ENCODE assay signal across 8 cellular contexts in genomic region chr20:3405696-3406358, GRCh38. TPM values are rescaled to one million over a fixed set of nuclear protein-coding genes. Genes with fewer than 3 reads are reported as not detected.
DNase-seq lines count a peak whose midpoint lies in the region; ATAC-seq and TF ChIP-seq lines count a peak whose summit lies in the region.

No MANE protein-coding gene starts in this region.

- no peak overlapping the region for H2BK15ac ChIP-seq in mesendoderm (replicated peaks; ENCODE audit: low read depth)

- no peak for DNase-seq in activated naive CD8-positive, alpha-beta T cell treated with anti-CD3 and anti-CD28 coated beads for 36 hours
- DNase-seq in chondrocyte (ENCODE audit: low spot score), result no peak
- DNase-seq in mesendoderm, result no peak
- no peak for DNase-seq in upper lobe of right lung
- no peak for DNase-seq in activated naive CD4-positive, alpha-beta T cell treated with Interleukin-2 at 50 U/mL for 16 hours
- no peak for DNase-seq in lower leg skin (ENCODE audit: low spot score in 2 of 2)

- peaks cover 31% of the 10 kb centered on the region for H3K4me1 Mint-ChIP-seq in activated naive CD8-positive, alpha-beta T cell (ENCODE audit: low read depth)
- peaks cover 31% of the 10 kb centered on the region for H3K4me1 Mint-ChIP-seq in activated naive CD8-positive, alpha-beta T cell treated with anti-CD3 and anti-CD28 coated beads for 36 hours
- H3K4me1 Mint-ChIP-seq in chondrocyte (ENCODE audit: low read depth), result peaks cover 49% of the 10 kb centered on the region

- H3K23ac ChIP-seq in mesendoderm (ENCODE audit: low read length), result no peak overlapping the region

- peaks cover 8% of the 10 kb centered on the region for H3K79me1 ChIP-seq in mesendoderm (ENCODE audit: low read length)

- no CpG with 5 or more reads among the region's 3 CpGs for WGBS in mesendoderm (ENCODE audit: extremely low coverage, insufficient coverage, low lambda C conversion rate)
- 14 to 31% methylated on average over 3 of the region's 3 CpGs for whole genome bisulfite sequencing in lower leg skin, 2 donors

- H3K56ac ChIP-seq in mesendoderm (ENCODE audit: low read length), result no peak overlapping the region

- H3K27me3 ChIP-seq in mesendoderm (ENCODE audit: insufficient read depth, low read length, poor library complexity), result no peaks in the 10 kb centered on the region
- H3K27me3 ChIP-seq in upper lobe of right lung, result no peaks in the 10 kb centered on the region

- H2BK5ac ChIP-seq in mesendoderm (ENCODE audit: low read length), result no peak overlapping the region

- H3K27ac Mint-ChIP-seq in activated naive CD8-positive, alpha-beta T cell, result peak overlapping the region; percentile 52
- no peak overlapping the region for H3K27ac Mint-ChIP-seq in activated naive CD8-positive, alpha-beta T cell treated with anti-CD3 and anti-CD28 coated beads for 36 hours
- peak overlapping the region; percentile 89 for H3K27ac Mint-ChIP-seq in chondrocyte (ENCODE audit: unreplicated experiment)

- peaks cover 2% of the 10 kb centered on the region for H3K79me2 ChIP-seq in mesendoderm (ENCODE audit: control insufficient read depth, insufficient read depth, low read length)

- no peak overlapping the region for H2BK120ac ChIP-seq in mesendoderm (ENCODE audit: low read depth, low read length)

- peak overlapping the region; percentile 75 for H3K9ac ChIP-seq in mesendoderm (ENCODE audit: low read length)

- H3K36me3 Mint-ChIP-seq in activated naive CD8-positive, alpha-beta T cell, result no peaks in the 10 kb centered on the region
- peaks cover 1% of the 10 kb centered on the region for H3K36me3 Mint-ChIP-seq in activated naive CD8-positive, alpha-beta T cell treated with anti-CD3 and anti-CD28 coated beads for 36 hours
- no peaks in the 10 kb centered on the region for H3K36me3 Mint-ChIP-seq in chondrocyte (ENCODE audit: low read depth)

- no peak overlapping the region for H4K8ac ChIP-seq in mesendoderm (ENCODE audit: low read depth, low read length)

- no peaks in the 10 kb centered on the region for H3K36me3 ChIP-seq in mesendoderm (ENCODE audit: control insufficient read depth, insufficient read depth, low read length)
- H3K36me3 ChIP-seq in upper lobe of right lung, result no peaks in the 10 kb centered on the region

- no peak overlapping the region for H3K27ac ChIP-seq in mesendoderm (ENCODE audit: low read depth, low read length)
- peak overlapping the region; percentile 92 for H3K27ac ChIP-seq in upper lobe of right lung

- TF ChIP-seq CTCF in chondrocyte (IDR thresholded peaks at IDR 0.05), result no peak
- no peak for TF ChIP-seq CTCF in upper lobe of right lung (IDR thresholded peaks at IDR 0.05)
- TF ChIP-seq CTCF in lower leg skin (IDR thresholded peaks at IDR 0.05), result no peak

- no peak overlapping the region for H2AK5ac ChIP-seq in mesendoderm (ENCODE audit: low read length)

- ATAC-seq in upper lobe of right lung (no peak), GM18519 (IDR thresholded peaks at IDR 0.05; ENCODE audit: low FRiP score, unreplicated experiment) (no peak)

- H3K9me3 ChIP-seq in upper lobe of right lung, result no peaks in the 10 kb centered on the region

- H3K27me3 Mint-ChIP-seq in activated naive CD8-positive, alpha-beta T cell, result no peaks in the 10 kb centered on the region
- H3K27me3 Mint-ChIP-seq in activated naive CD8-positive, alpha-beta T cell treated with anti-CD3 and anti-CD28 coated beads for 36 hours, result peaks cover 4% of the 10 kb centered on the region
- H3K27me3 Mint-ChIP-seq in chondrocyte (ENCODE audit: low read depth), result no peaks in the 10 kb centered on the region

- no peaks in the 10 kb centered on the region for H3K9me3 Mint-ChIP-seq in activated naive CD8-positive, alpha-beta T cell (ENCODE audit: low read depth)
- H3K9me3 Mint-ChIP-seq in activated naive CD8-positive, alpha-beta T cell treated with anti-CD3 and anti-CD28 coated beads for 36 hours, result no peaks in the 10 kb centered on the region
- H3K9me3 Mint-ChIP-seq in chondrocyte (ENCODE audit: low read depth), result no peaks in the 10 kb centered on the region

- H3K4ac ChIP-seq in mesendoderm (ENCODE audit: low read depth, low read length), result no peak overlapping the region

- no peak overlapping the region for H3K18ac ChIP-seq in mesendoderm (ENCODE audit: low read length)

- peak overlapping the region; percentile 90 for H3K4me3 Mint-ChIP-seq in activated naive CD8-positive, alpha-beta T cell
- H3K4me3 Mint-ChIP-seq in activated naive CD8-positive, alpha-beta T cell treated with anti-CD3 and anti-CD28 coated beads for 36 hours, result no peak overlapping the region
- H3K4me3 Mint-ChIP-seq in chondrocyte (ENCODE audit: unreplicated experiment), result peak overlapping the region; percentile 86

- no peak for TF ChIP-seq POLR2A in lower leg skin (IDR thresholded peaks at IDR 0.05)

- no peak overlapping the region for H4K5ac ChIP-seq in mesendoderm (ENCODE audit: low read length)

- H3K4me3 ChIP-seq in mesendoderm (ENCODE audit: low read length) (no peak overlapping the region), upper lobe of right lung (peak overlapping the region; percentile 77), lower leg skin (ENCODE audit: low read depth, poor library complexity, severe bottlenecking) (no peak overlapping the region)

- intact Hi-C loops in upper lobe of right lung (cut with DNase I), result no loop called here
- intact Hi-C loops in lower leg skin (cut with DNase I; ENCODE audit: low total_unique reads), result no loop called here

- H3K4me1 ChIP-seq in mesendoderm (ENCODE audit: control insufficient read depth, low read depth, low read length) (no peaks in the 10 kb centered on the region), upper lobe of right lung (peaks cover 16% of the 10 kb centered on the region)

- H3K4me2 ChIP-seq in mesendoderm (ENCODE audit: low read length), result peak overlapping the region; percentile 85

RNA-seq across cellular contexts. Expression of gene DNAAF9, which starts 1.6 kb away (rescaled TPM):
- 1 to 10 TPM; 1.1 to 1.3 TPM for total RNA-seq in activated naive CD8-positive, alpha-beta T cell treated with anti-CD3 and anti-CD28 coated beads for 36 hours
- total RNA-seq in chondrocyte (14.8 to 17.8 TPM (median 16.8 TPM) in 3 replicates), upper lobe of right lung (24.8 TPM), lower leg skin (10 to 100 TPM in 1 of 4 donors, 1 to 10 TPM in 3; 7.1 to 11.5 (median 8.4) TPM)
- 2.3 TPM for polyA plus RNA-seq in mesendoderm (2013, experiment 1 of 2)
- polyA plus RNA-seq in mesendoderm (2013, experiment 2 of 2), result 2.2 TPM
